17 cellular contexts compared by ENCODE assay signal in the genomic region with DNA sequence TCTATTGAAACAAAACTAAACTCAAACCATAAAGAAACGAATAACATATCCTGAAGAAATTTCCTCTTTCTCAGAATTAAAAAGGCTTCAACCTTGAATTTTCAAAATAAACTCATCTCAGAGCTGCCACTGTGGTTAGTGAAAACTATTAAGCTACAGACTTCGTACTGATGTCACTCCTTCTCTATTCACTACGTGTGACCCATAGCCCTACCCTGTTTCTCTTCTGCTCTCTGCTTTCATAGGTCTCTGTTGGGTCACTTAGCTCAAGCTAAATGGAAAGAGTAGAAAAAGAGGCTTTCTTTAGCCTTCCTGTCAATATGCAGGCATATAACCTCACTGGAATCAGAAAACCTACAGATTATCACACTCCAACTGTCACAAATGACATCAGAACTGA.
DNase-seq lines count a peak whose midpoint lies in the region; ATAC-seq, FAIRE-seq and TF ChIP-seq lines count a peak whose summit lies in the region.
"Had no signal": no experiment of that assay in that cellular context is flagged by ENCODE, and none has a peak within 500 bp of the region (broad histone marks: within the 10 kb centered on the region; RNA-seq: fewer than 3 reads in every experiment).

No MANE protein-coding gene starts in this region.

- FAIRE-seq in H54 (lab: Jason Lieb, UNC): peak; percentile 41
- FAIRE-seq in astrocyte (lab: Jason Lieb, UNC): no peak
- no peak for FAIRE-seq in small intestine (lab: Jason Lieb, UNC)
- FAIRE-seq: D721Med had no signal

- no peak for TF ChIP-seq POLR2A in H54 (IDR thresholded peaks at IDR 0.05; ENCODE audit: low read depth, low read length)

- H4K20me1 ChIP-seq in OCI-LY7 (ENCODE audit: insufficient read depth, low read length) (no peaks in the 10 kb centered on the region), astrocyte (ENCODE audit: insufficient read depth, low read length) (no peaks in the 10 kb centered on the region)
- H4K20me1 ChIP-seq: BLaER1 treated with 17β-estradiol and CSF1 and Interleukin-3, amounts not matched to agents 10 nM and 100 nM had no signal

- H3K27me3 ChIP-seq in astrocyte (ENCODE audit: insufficient read depth, low read length): no peaks in the 10 kb centered on the region
- H3K27me3 ChIP-seq in small intestine (ENCODE audit: control insufficient read depth in 2 of 2, insufficient read depth in 2 of 2, low read length in 2 of 2): no peaks in the 10 kb centered on the region
- H3K27me3 ChIP-seq in endodermal cell (ENCODE audit: control insufficient read depth, insufficient read depth, low read length, poor library complexity, severe bottlenecking): no peaks in the 10 kb centered on the region
- no peaks in the 10 kb centered on the region for H3K27me3 ChIP-seq in ascending aorta
- H3K27me3 ChIP-seq: BLaER1 treated with 17β-estradiol and CSF1 and Interleukin-3, amounts not matched to agents 10 nM and 100 nM had no signal

- H3K9me3 ChIP-seq in OCI-LY7 (ENCODE audit: low read length): peaks cover 8% of the 10 kb centered on the region; the same call in 1 of the 2 replicates
- no peaks in the 10 kb centered on the region for H3K9me3 ChIP-seq in astrocyte (ENCODE audit: insufficient read depth, low read depth, low read length)
- no peaks in the 10 kb centered on the region for H3K9me3 ChIP-seq in small intestine (ENCODE audit: control insufficient read depth, low read depth)
- H3K9me3 ChIP-seq in endodermal cell (ENCODE audit: control insufficient read depth, low read length): peaks cover 13% of the 10 kb centered on the region
- H3K9me3 ChIP-seq in ascending aorta: no peaks in the 10 kb centered on the region

- H3K79me2 ChIP-seq in OCI-LY7 (ENCODE audit: insufficient read depth, low read depth, low read length): no peaks in the 10 kb centered on the region
- H3K79me2 ChIP-seq in astrocyte (ENCODE audit: insufficient read depth, low read length): no peaks in the 10 kb centered on the region

- H3K4me3 Mint-ChIP-seq in astrocyte (ENCODE audit: unreplicated experiment): no peak overlapping the region
- H3K4me3 Mint-ChIP-seq in endodermal cell: no peak overlapping the region
- H3K4me3 Mint-ChIP-seq: GM23338 had no signal

- 56 to 64% (median 57%) methylated on average over 3 of the region's 3 CpGs for WGBS in small intestine, 3 donors
- WGBS in endodermal cell (ENCODE audit: insufficient coverage in 1 of 2, insufficient read length in 1 of 2), 2 experiments: 84 to 87% methylated on average over 2 to 3 of the region's 3 CpGs

- ATAC-seq in GM21723 (IDR thresholded peaks at IDR 0.05; ENCODE audit: unreplicated experiment): no peak
- ATAC-seq: GM23338 had no signal

- H3K4me2 ChIP-seq in OCI-LY7 (ENCODE audit: low read length) (peak overlapping the region; percentile 1; the same call in 1 of the 2 replicates), astrocyte (ENCODE audit: low read length) (no peak overlapping the region)
- H3K4me2 ChIP-seq: BLaER1 treated with 17β-estradiol and CSF1 and Interleukin-3, amounts not matched to agents 10 nM and 100 nM; GM23338; KMS-11 had no signal

- BruUV-seq in OCI-LY7 (replicated peaks; lab: Mats Ljungman, UMichigan): no TSS peak

- POLR2A ChIA-PET in OCI-LY7 (lab: Charles Lee): interaction anchor here (0.7 to 1.5 kb wide), 2 partner anchors 9 to 11 kb away, joined by 5 to 11 read pairs; no protein-coding TSS in a partner anchor

- peaks cover 4% of the 10 kb centered on the region for H3K4me1 ChIP-seq in OCI-LY7 (ENCODE audit: insufficient read depth, low read length, poor library complexity, severe bottlenecking)
- no peaks in the 10 kb centered on the region for H3K4me1 ChIP-seq in astrocyte (ENCODE audit: insufficient read depth, low read length)
- no peaks in the 10 kb centered on the region for H3K4me1 ChIP-seq in small intestine (ENCODE audit: control insufficient read depth in 2 of 2, insufficient read depth in 1 of 2, low read depth in 1 of 2, low read length in 1 of 2)
- no peaks in the 10 kb centered on the region for H3K4me1 ChIP-seq in endodermal cell (ENCODE audit: control insufficient read depth, insufficient read depth, low read length)
- no peaks in the 10 kb centered on the region for H3K4me1 ChIP-seq in ascending aorta
- H3K4me1 ChIP-seq: BLaER1 treated with 17β-estradiol and CSF1 and Interleukin-3, amounts not matched to agents 10 nM and 100 nM had no signal

- H3K36me3 ChIP-seq in OCI-LY7 (ENCODE audit: insufficient read depth, low read length): peaks cover under 1% of the 10 kb centered on the region; the same call in 1 of the 2 replicates
- no peaks in the 10 kb centered on the region for H3K36me3 ChIP-seq in astrocyte (ENCODE audit: insufficient read depth, low read length)
- no peaks in the 10 kb centered on the region for H3K36me3 ChIP-seq in small intestine (ENCODE audit: control insufficient read depth in 2 of 2, insufficient read depth in 2 of 2, low read length in 2 of 2)
- H3K36me3 ChIP-seq in endodermal cell (ENCODE audit: control insufficient read depth, insufficient read depth, low read length): no peaks in the 10 kb centered on the region
- H3K36me3 ChIP-seq in ascending aorta: no peaks in the 10 kb centered on the region
- H3K36me3 ChIP-seq: BLaER1 treated with 17β-estradiol and CSF1 and Interleukin-3, amounts not matched to agents 10 nM and 100 nM had no signal

- no peak for DNase-seq in H54 (ENCODE audit: insufficient read length, low spot score)
- peak; percentile 11 for DNase-seq in OCI-LY7 (ENCODE audit: low spot score)
- no peak for DNase-seq in astrocyte (ENCODE audit: low read depth)
- peak; percentile 5 for DNase-seq in small intestine
- DNase-seq in endodermal cell: no peak
- no peak for DNase-seq in ascending aorta (ENCODE audit: low spot score in 2 of 2)
- DNase-seq in central memory CD4-positive, alpha-beta T cell: no peak
- DNase-seq: NCI-H1417 treated with DMSO at 0.1 percent for 48 hours, NCI-H187 treated with DMSO at 0.1 percent for 48 hours, NCI-H226, NCI-H526, Right ventricle myocardium superior had no signal

- CTCF ChIA-PET in OCI-LY7 (lab: Charles Lee; ENCODE audit: unreplicated experiment): no interaction called here

- H2AFZ ChIP-seq in OCI-LY7 (ENCODE audit: low read length): peak overlapping the region; percentile 54; the same call in 1 of the 2 replicates
- H2AFZ ChIP-seq in astrocyte (ENCODE audit: low read depth, low read length): no peak overlapping the region
- H2AFZ ChIP-seq: GM23338 had no signal

- H3K27me3 Mint-ChIP-seq in astrocyte (ENCODE audit: low read depth, unreplicated experiment): no peaks in the 10 kb centered on the region
- H3K27me3 Mint-ChIP-seq in endodermal cell (ENCODE audit: insufficient read depth): no peaks in the 10 kb centered on the region

- peak overlapping the region; percentile 24 for H3K27ac Mint-ChIP-seq in astrocyte (ENCODE audit: unreplicated experiment)
- no peak overlapping the region for H3K27ac Mint-ChIP-seq in endodermal cell
- H3K27ac Mint-ChIP-seq: GM23338 had no signal

- intact Hi-C loops in OCI-LY7 (cut with micrococcal nuclease; ENCODE audit: unreplicated experiment) (loop anchor here (10.0 kb wide), 2 partner anchors 211 to 619 kb away; no protein-coding TSS in a partner anchor), ascending aorta (cut with DNase I) (no loop called here)

- H3K4me3 ChIP-seq in OCI-LY7 (ENCODE audit: low read depth, low read length, poor library complexity, severe bottlenecking) (no peak overlapping the region), astrocyte (ENCODE audit: insufficient read depth, low read depth, low read length) (no peak overlapping the region), small intestine (ENCODE audit: low read depth in 1 of 2, low read length in 2 of 2) (no peak overlapping the region), endodermal cell (ENCODE audit: low read length) (no peak overlapping the region), ascending aorta (no peak overlapping the region)
- H3K4me3 ChIP-seq: BLaER1 treated with 17β-estradiol and CSF1 and Interleukin-3, amounts not matched to agents 10 nM and 100 nM; GM23338 had no signal

- no peak for TF ChIP-seq CTCF in OCI-LY7 (conservative IDR thresholded peaks at IDR 0.05; ENCODE audit: low read length)
- TF ChIP-seq CTCF in astrocyte (IDR thresholded peaks at IDR 0.05; ENCODE audit: insufficient read depth, low read depth, low read length): no peak
- no peak for TF ChIP-seq CTCF in endodermal cell (conservative IDR thresholded peaks at IDR 0.05)
- no peak for TF ChIP-seq CTCF in ascending aorta (IDR thresholded peaks at IDR 0.05)

- peaks cover 10% of the 10 kb centered on the region for H3K4me1 Mint-ChIP-seq in astrocyte (ENCODE audit: low read depth, unreplicated experiment)
- H3K4me1 Mint-ChIP-seq in endodermal cell: no peaks in the 10 kb centered on the region
- H3K4me1 Mint-ChIP-seq: GM23338 had no signal

- H3K9ac ChIP-seq in astrocyte (ENCODE audit: low read length) (no peak overlapping the region), endodermal cell (ENCODE audit: extremely low read depth, low read length, poor library complexity, severe bottlenecking) (no peak overlapping the region)
- H3K9ac ChIP-seq: BLaER1 treated with 17β-estradiol and CSF1 and Interleukin-3, amounts not matched to agents 10 nM and 100 nM; KMS-11 had no signal

- H3K9me3 Mint-ChIP-seq in astrocyte (ENCODE audit: unreplicated experiment): peaks cover 8% of the 10 kb centered on the region
- peaks cover 33% of the 10 kb centered on the region for H3K9me3 Mint-ChIP-seq in endodermal cell

- H3K36me3 Mint-ChIP-seq in astrocyte (ENCODE audit: low read depth, unreplicated experiment) (peaks cover 5% of the 10 kb centered on the region), endodermal cell (ENCODE audit: low read depth) (no peaks in the 10 kb centered on the region)

- no peaks in the 10 kb centered on the region for H3K9me2 ChIP-seq in OCI-LY7 (ENCODE audit: insufficient read depth, low read length)

- no peak overlapping the region for H3K27ac ChIP-seq in OCI-LY7 (ENCODE audit: low read depth, low read length, poor library complexity, severe bottlenecking)
- H3K27ac ChIP-seq in astrocyte (ENCODE audit: low read depth, low read length): no peak overlapping the region
- H3K27ac ChIP-seq in small intestine (ENCODE audit: low read depth in 1 of 2, low read length in 1 of 2): no peak overlapping the region
- no peak overlapping the region for H3K27ac ChIP-seq in endodermal cell (ENCODE audit: low read depth, low read length)
- H3K27ac ChIP-seq in ascending aorta: no peak overlapping the region
- H3K27ac ChIP-seq: BLaER1 treated with 17β-estradiol and CSF1 and Interleukin-3, amounts not matched to agents 10 nM and 100 nM; KMS-11 had no signal

Comparison
In these comparisons a context has a peak if more than half of its experiments do, and no peak if none do; other contexts are left out.
1. DNase-seq: peak in OCI-LY7 (single experiment) and small intestine (single experiment); none in H54 (single experiment), astrocyte (single experiment), endodermal cell (single experiment), ascending aorta (0 of 2) and central memory CD4-positive, alpha-beta T cell (single experiment).